In genomic region chr15:63860161-63860954, GRCh38 we compare ENCODE assay signal across 10 cellular contexts. TPM values are rescaled to one million over a fixed set of nuclear protein-coding genes. Genes with fewer than 3 reads are reported as not detected.
DNase-seq lines count a peak whose midpoint lies in the region; ATAC-seq and TF ChIP-seq lines count a peak whose summit lies in the region.
"Had no signal": no experiment of that assay in that cellular context is flagged by ENCODE, and none has a peak within 500 bp of the region (broad histone marks: within the 10 kb centered on the region; RNA-seq: fewer than 3 reads in every experiment).

No MANE protein-coding gene starts in this region.

- H4K20me1 ChIP-seq in BLaER1 treated with 17β-estradiol and CSF1 and Interleukin-3, amounts not matched to agents 10 nM and 100 nM, result no peaks in the 10 kb centered on the region
- no peaks in the 10 kb centered on the region for H4K20me1 ChIP-seq in neural progenitor cell (ENCODE audit: low read depth)
- H4K20me1 ChIP-seq in PC-3 (ENCODE audit: low read length), result no peaks in the 10 kb centered on the region

- CTCF ChIA-PET in PC-3 (lab: Charles Lee), result no interaction called here

- no peak for TF ChIP-seq CTCF in psoas muscle (IDR thresholded peaks at IDR 0.05)
- no peak for TF ChIP-seq CTCF in neural progenitor cell (IDR thresholded peaks at IDR 0.05)
- TF ChIP-seq CTCF in PC-3 (conservative IDR thresholded peaks at IDR 0.05; ENCODE audit: low read depth, low read length), result no peak

- H2AFZ ChIP-seq in neural progenitor cell (replicated peaks) (no peak overlapping the region), PC-3 (ENCODE audit: low read length) (no peak overlapping the region)

- H3K4me1 Mint-ChIP-seq in neural progenitor cell, result peaks cover 30% of the 10 kb centered on the region

- no peaks in the 10 kb centered on the region for H3K27me3 ChIP-seq in BLaER1 treated with 17β-estradiol and CSF1 and Interleukin-3, amounts not matched to agents 10 nM and 100 nM
- H3K27me3 ChIP-seq in psoas muscle (ENCODE audit: insufficient read depth in 3 of 3, low read length in 2 of 3) (no peaks in the 10 kb centered on the region), neural progenitor cell (no peaks in the 10 kb centered on the region), PC-3 (ENCODE audit: low read length) (no peaks in the 10 kb centered on the region)
- H3K27me3 ChIP-seq: tibial artery had no signal

- no peaks in the 10 kb centered on the region for H3F3A ChIP-seq in neural progenitor cell (ENCODE audit: low read depth)
- no peaks in the 10 kb centered on the region for H3F3A ChIP-seq in PC-3 (ENCODE audit: low read length, unreplicated experiment)

- BruUV-seq in PC-3 (replicated peaks; lab: Mats Ljungman, UMichigan), result no TSS peak

- no peaks in the 10 kb centered on the region for H3K9me3 ChIP-seq in BLaER1 treated with 17β-estradiol and CSF1 and Interleukin-3, amounts not matched to agents 10 nM and 100 nM (replicated peaks in 1 of 11)
- H3K9me3 ChIP-seq in psoas muscle, result no peaks in the 10 kb centered on the region
- H3K9me3 ChIP-seq in neural progenitor cell (ENCODE audit: low read depth), result no peaks in the 10 kb centered on the region
- no peaks in the 10 kb centered on the region for H3K9me3 ChIP-seq in PC-3 (ENCODE audit: low read length)
- H3K9me3 ChIP-seq: tibial artery had no signal

- no peak overlapping the region for H3K4me3 ChIP-seq in BLaER1 treated with 17β-estradiol and CSF1 and Interleukin-3, amounts not matched to agents 10 nM and 100 nM
- no peak overlapping the region for H3K4me3 ChIP-seq in psoas muscle
- no peak overlapping the region for H3K4me3 ChIP-seq in neural progenitor cell
- no peak overlapping the region for H3K4me3 ChIP-seq in PC-3 (ENCODE audit: low read length)
- H3K4me3 ChIP-seq: tibial artery had no signal

- no peaks in the 10 kb centered on the region for H3K9me2 ChIP-seq in PC-3 (replicated peaks; ENCODE audit: low read length)

- DNase-seq in NCI-H524 treated with DMSO at 0.1 percent for 48 hours (lab: John Stamatoyannopoulos, UW) (peak; percentile 95), activated T-cell treated with anti-CD3 and anti-CD28 coated beads for 1 hour (ENCODE audit: low read depth) (peak; percentile 43), psoas muscle (no peak), C1 segment of cervical spinal cord (lab: John Stamatoyannopoulos, UW) (no peak), neural progenitor cell (ENCODE audit: low spot score) (no peak), PC-3 (no peak)
- DNase-seq: T1000, tibial artery had no signal

- H3K9me3 Mint-ChIP-seq in neural progenitor cell, result no peaks in the 10 kb centered on the region

- H3K79me2 ChIP-seq in neural progenitor cell (ENCODE audit: low read depth) (no peaks in the 10 kb centered on the region), PC-3 (ENCODE audit: low read length) (no peaks in the 10 kb centered on the region)

- WGBS in psoas muscle, 3 donors, result 49 to 87% (median 72%) methylated on average over 5 of the region's 5 CpGs

- no peak overlapping the region for H3K9ac ChIP-seq in BLaER1 treated with 17β-estradiol and CSF1 and Interleukin-3, amounts not matched to agents 10 nM and 100 nM
- H3K9ac ChIP-seq in neural progenitor cell (no peak overlapping the region), PC-3 (ENCODE audit: low read length) (no peak overlapping the region)

- H3K4me1 ChIP-seq in BLaER1 treated with 17β-estradiol and CSF1 and Interleukin-3, amounts not matched to agents 10 nM and 100 nM, result peaks cover 10 to 22% (median 16%) of the 10 kb centered on the region in 10 experiments; a peak in 18 of 20 replicates
- H3K4me1 ChIP-seq in psoas muscle, result peaks cover 15% of the 10 kb centered on the region
- H3K4me1 ChIP-seq in neural progenitor cell, result no peaks in the 10 kb centered on the region
- H3K4me1 ChIP-seq in PC-3 (ENCODE audit: insufficient read depth, low read length), result peaks cover 13% of the 10 kb centered on the region; the same call in 1 of the 2 replicates

- H3K27me3 Mint-ChIP-seq in neural progenitor cell (ENCODE audit: insufficient read depth, low read depth), result peaks cover 3% of the 10 kb centered on the region

- no peak overlapping the region; a peak in 1 of 22 replicates for H3K27ac ChIP-seq in BLaER1 treated with 17β-estradiol and CSF1 and Interleukin-3, amounts not matched to agents 10 nM and 100 nM
- H3K27ac ChIP-seq in psoas muscle (peak overlapping the region; percentile 39), neural progenitor cell (no peak overlapping the region), PC-3 (ENCODE audit: low read length) (no peak overlapping the region)
- H3K27ac ChIP-seq: tibial artery had no signal

- POLR2A ChIA-PET in PC-3 (lab: Charles Lee; ENCODE audit: unreplicated experiment), result no interaction called here

- ATAC-seq in psoas muscle (peak in 1 of 4 donors; percentile 18), GM18498 (IDR thresholded peaks at IDR 0.05; ENCODE audit: unreplicated experiment) (no peak), PC-3 (no peak)

- no peaks in the 10 kb centered on the region for H3K36me3 Mint-ChIP-seq in neural progenitor cell

- H3K4me3 Mint-ChIP-seq in neural progenitor cell, result no peak overlapping the region

- peak overlapping the region; percentile 17 to 64 (median 38); a peak in 19 of 22 replicates for H3K4me2 ChIP-seq in BLaER1 treated with 17β-estradiol and CSF1 and Interleukin-3, amounts not matched to agents 10 nM and 100 nM
- H3K4me2 ChIP-seq in neural progenitor cell (no peak overlapping the region), PC-3 (ENCODE audit: low read length) (no peak overlapping the region)

- H3K27ac Mint-ChIP-seq in neural progenitor cell, result no peak overlapping the region

- H3K36me3 ChIP-seq in BLaER1 treated with 17β-estradiol and CSF1 and Interleukin-3, amounts not matched to agents 10 nM and 100 nM, result no peaks in the 10 kb centered on the region
- H3K36me3 ChIP-seq in psoas muscle (ENCODE audit: insufficient read depth in 1 of 2, low read depth in 1 of 2) (no peaks in the 10 kb centered on the region), neural progenitor cell (no peaks in the 10 kb centered on the region), PC-3 (ENCODE audit: low read depth, low read length) (no peaks in the 10 kb centered on the region)
- H3K36me3 ChIP-seq: tibial artery had no signal

- intact Hi-C loops in psoas muscle (cut with DNase I) (no loop called here), PC-3 (cut with micrococcal nuclease) (no loop called here)

RNA-seq across cellular contexts. Expression of gene HERC1, which starts 26.6 kb away (rescaled TPM):
- total RNA-seq in psoas muscle (10 to 100 TPM; 54.9 to 98.5 (median 79.5) TPM), neural progenitor cell (ENCODE audit: low replicate concordance) (55.0 and 75.0 TPM in 2 replicates), PC-3 (2014; rRNA removed) (40.8 and 46.4 TPM in 2 replicates)
- polyA plus RNA-seq in psoas muscle, result 10 to 100 TPM; 31.4 to 49.9 (median 43.2) TPM

Comparison
In these comparisons a context has a peak if more than half of its experiments do, and no peak if none do; other contexts are left out.
1. H3K4me2 ChIP-seq: peak in BLaER1 treated with 17β-estradiol and CSF1 and Interleukin-3, amounts not matched to agents 10 nM and 100 nM (11 of 11); none in neural progenitor cell (single experiment) and PC-3 (single experiment).
2. DNase-seq: peak in NCI-H524 treated with DMSO at 0.1 percent for 48 hours (single experiment) and activated T-cell treated with anti-CD3 and anti-CD28 coated beads for 1 hour (single experiment); none in psoas muscle (0 of 2), C1 segment of cervical spinal cord (0 of 14), neural progenitor cell (single experiment) and PC-3 (single experiment).